ENCODE assay signal across 15 cellular contexts in the genomic region with DNA sequence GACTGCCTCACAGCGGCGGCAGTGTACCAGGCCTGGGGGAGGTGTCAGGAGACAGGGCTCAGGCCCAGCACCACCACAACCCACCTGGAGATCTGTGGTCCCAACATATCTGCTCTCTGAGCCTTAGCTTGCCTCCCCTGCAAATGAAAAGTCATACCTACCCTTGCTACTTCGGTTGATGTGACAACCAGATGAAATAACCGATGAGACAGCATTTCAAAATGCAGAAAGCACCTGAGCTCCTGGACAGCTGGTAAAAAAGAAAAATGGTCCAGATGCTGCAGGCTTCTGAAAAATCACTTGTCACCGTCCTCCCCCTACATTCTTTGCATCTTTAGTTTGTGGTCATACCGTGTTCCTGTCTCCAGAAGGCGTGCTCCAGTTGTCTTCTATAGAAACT. TPM values are rescaled to one million over a fixed set of nuclear protein-coding genes. Genes with fewer than 3 reads are reported as not detected.
DNase-seq lines count a peak whose midpoint lies in the region; ATAC-seq and TF ChIP-seq lines count a peak whose summit lies in the region.
"Had no signal": no experiment of that assay in that cellular context is flagged by ENCODE, and none has a peak within 500 bp of the region (broad histone marks: within the 10 kb centered on the region; RNA-seq: fewer than 3 reads in every experiment).

No MANE protein-coding gene starts in this region.

- H2AFZ ChIP-seq in mammary epithelial cell (ENCODE audit: low read depth, low read length): peak overlapping the region; percentile 56
- H2AFZ ChIP-seq in trophoblast cell (ENCODE audit: insufficient read depth, low read length, poor library complexity): no peak overlapping the region
- H2AFZ ChIP-seq: GM23338 had no signal

- no peak overlapping the region for H4K8ac ChIP-seq in trophoblast cell (ENCODE audit: low read depth, low read length)

- H3K9me3 Mint-ChIP-seq in MCF 10A (ENCODE audit: unreplicated experiment): no peaks in the 10 kb centered on the region
- H3K9me3 Mint-ChIP-seq: GM23338 had no signal

- no peak overlapping the region for H3K4me3 ChIP-seq in breast epithelium
- H3K4me3 ChIP-seq in mammary epithelial cell (replicated peaks in 1 of 3; ENCODE audit: insufficient read depth in 1 of 3, low read depth in 2 of 3, low read length in 3 of 3): no peak overlapping the region
- no peak overlapping the region for H3K4me3 ChIP-seq in trophoblast cell (ENCODE audit: low read depth, low read length)
- H3K4me3 ChIP-seq: BLaER1, GM12878, GM23338 had no signal

- H3K4me1 Mint-ChIP-seq in MCF 10A (ENCODE audit: insufficient read depth, unreplicated experiment): no peaks in the 10 kb centered on the region

- H4K91ac ChIP-seq in trophoblast cell (ENCODE audit: low read depth, low read length): no peak overlapping the region

- H3K36me3 ChIP-seq in breast epithelium (no peaks in the 10 kb centered on the region), mammary epithelial cell (ENCODE audit: insufficient read depth, low read length) (no peaks in the 10 kb centered on the region), trophoblast cell (ENCODE audit: control insufficient read depth in 1 of 2, insufficient read depth in 2 of 2, low read length in 2 of 2) (no peaks in the 10 kb centered on the region)
- H3K36me3 ChIP-seq: BLaER1 had no signal

- in situ Hi-C loops in mammary epithelial cell (cut with MboI; ENCODE audit: low sequenced_read_pairs in 2 of 2): no loop called here

- no peak overlapping the region for H3K4ac ChIP-seq in trophoblast cell (ENCODE audit: low read depth, low read length)

- peaks cover 4% of the 10 kb centered on the region for H3K36me3 Mint-ChIP-seq in MCF 10A (ENCODE audit: insufficient read depth, unreplicated experiment)

- no peak overlapping the region for H3K27ac Mint-ChIP-seq in MCF 10A (ENCODE audit: low read depth, unreplicated experiment)
- H3K27ac Mint-ChIP-seq: GM23338 had no signal

- no peak overlapping the region for H2BK5ac ChIP-seq in trophoblast cell (ENCODE audit: low read depth, low read length, poor library complexity)

- H3K79me2 ChIP-seq in mammary epithelial cell (ENCODE audit: insufficient read depth, low read length) (no peaks in the 10 kb centered on the region), trophoblast cell (ENCODE audit: control insufficient read depth, insufficient read depth, low read length, poor library complexity) (no peaks in the 10 kb centered on the region)

- CTCF ChIA-PET in MCF 10A (lab: Yijun Ruan, JAX): interaction anchor here (0.9 to 5.8 kb wide), 4 partner anchors 9 to 40 kb away, joined by 3 to 61 read pairs (median 4); no protein-coding TSS in a partner anchor
- CTCF ChIA-PET in mammary epithelial cell (lab: Charles Lee; ENCODE audit: low non-redundant PET): no interaction called here

- H3K79me1 ChIP-seq in trophoblast cell (ENCODE audit: low read length): no peaks in the 10 kb centered on the region

- TF ChIP-seq CTCF in breast epithelium (IDR thresholded peaks at IDR 0.05): no peak
- TF ChIP-seq CTCF in MCF 10A (IDR thresholded peaks at IDR 0.05; ENCODE audit: unreplicated experiment): no peak
- no peak for TF ChIP-seq CTCF in mammary epithelial cell (conservative IDR thresholded peaks at IDR 0.05 in 1 of 2, IDR thresholded peaks at IDR 0.05 in 1 of 2; ENCODE audit: extremely low read depth in 1 of 2, insufficient read depth in 1 of 2, low read depth in 1 of 2, low read length in 2 of 2)

- H3K27me3 ChIP-seq in breast epithelium: no peaks in the 10 kb centered on the region
- no peaks in the 10 kb centered on the region for H3K27me3 ChIP-seq in mammary epithelial cell (ENCODE audit: insufficient read depth, low read length)
- H3K27me3 ChIP-seq in trophoblast cell (ENCODE audit: insufficient read depth, low read length): no peaks in the 10 kb centered on the region
- H3K27me3 ChIP-seq: BLaER1 had no signal

- H3K9me3 ChIP-seq in breast epithelium: no peaks in the 10 kb centered on the region
- H3K9me3 ChIP-seq in mammary epithelial cell (replicated peaks; ENCODE audit: insufficient read depth, low read length): no peaks in the 10 kb centered on the region
- H3K9me3 ChIP-seq in trophoblast cell (ENCODE audit: insufficient read depth, low read depth, low read length): no peaks in the 10 kb centered on the region
- H3K9me3 ChIP-seq: BLaER1 had no signal

- H2AK5ac ChIP-seq in trophoblast cell (ENCODE audit: low read length): no peak overlapping the region

- no peak overlapping the region for H2BK12ac ChIP-seq in trophoblast cell (ENCODE audit: low read length)

- intact Hi-C loops in breast epithelium (cut with DNase I; ENCODE audit: low total_unique reads) (no loop called here), MCF 10A (cut with micrococcal nuclease) (loop anchor here (10.0 kb wide), 2 partner anchors 154 to 926 kb away; partner anchors contain the start of gene TARBP1), mammary epithelial cell (cut with micrococcal nuclease) (no loop called here)

- no peaks in the 10 kb centered on the region for H4K20me1 ChIP-seq in mammary epithelial cell (ENCODE audit: insufficient read depth, low read length)
- H4K20me1 ChIP-seq: BLaER1 had no signal

- dilution Hi-C loops in mammary epithelial cell (cut with HindIII; ENCODE audit: low sequenced_read_pairs): no loop called here

- no peak overlapping the region for H3K4me3 Mint-ChIP-seq in MCF 10A (ENCODE audit: unreplicated experiment)
- H3K4me3 Mint-ChIP-seq: GM23338 had no signal

- H3K27me3 Mint-ChIP-seq in MCF 10A (ENCODE audit: insufficient read depth, unreplicated experiment): peaks cover 14% of the 10 kb centered on the region

- no peak overlapping the region for H3K14ac ChIP-seq in trophoblast cell (ENCODE audit: low read length)

- H3K27ac ChIP-seq in breast epithelium: peak overlapping the region; percentile 70 to 90
- H3K27ac ChIP-seq in mammary epithelial cell (ENCODE audit: insufficient read depth, low read depth, low read length): peak overlapping the region; percentile 62
- no peak overlapping the region for H3K27ac ChIP-seq in trophoblast cell (ENCODE audit: low read depth, low read length)
- H3K27ac ChIP-seq: 22Rv1, BLaER1 had no signal

- H3K4me1 ChIP-seq in breast epithelium (no peaks in the 10 kb centered on the region), mammary epithelial cell (ENCODE audit: insufficient read depth, low read length) (peaks cover 17% of the 10 kb centered on the region), trophoblast cell (ENCODE audit: control insufficient read depth in 1 of 2, insufficient read depth in 2 of 2, low read length in 2 of 2) (no peaks in the 10 kb centered on the region)
- H3K4me1 ChIP-seq: BLaER1 had no signal

- no peak overlapping the region for H4K12ac ChIP-seq in trophoblast cell (ENCODE audit: low read depth, low read length)

- ATAC-seq in HG03097 (IDR thresholded peaks at IDR 0.05; ENCODE audit: low FRiP score, unreplicated experiment): no peak
- ATAC-seq: GM23338 had no signal

- no peak for TF ChIP-seq POLR2A in breast epithelium (IDR thresholded peaks at IDR 0.05)

- H3K9ac ChIP-seq in mammary epithelial cell (ENCODE audit: insufficient read depth, low read length) (no peak overlapping the region), trophoblast cell (ENCODE audit: low read length) (no peak overlapping the region)
- H3K9ac ChIP-seq: BLaER1 had no signal

- WGBS in mammary epithelial cell (ENCODE audit: low coverage, missing lambda C conversion rate): 41% methylated on average over 7 of the region's 7 CpGs
- WGBS in trophoblast cell (ENCODE audit: extremely low coverage, insufficient coverage, insufficient read length): no CpG with 5 or more reads among the region's 7 CpGs

- BruUV-seq in MCF 10A (replicated peaks; lab: Mats Ljungman, UMichigan): no TSS peak
- BruUV-seq in mammary epithelial cell (replicated peaks; lab: Mats Ljungman, UMichigan): no TSS peak

- peak; percentile 12 for DNase-seq in NCI-H2107 treated with DMSO at 0.1 percent for 48 hours (lab: John Stamatoyannopoulos, UW; ENCODE audit: unreplicated experiment)
- DNase-seq in NCI-H2107 (lab: John Stamatoyannopoulos, UW): no peak
- no peak for DNase-seq in breast epithelium (ENCODE audit: low spot score in 2 of 2)
- no peak for DNase-seq in MCF 10A (ENCODE audit: unreplicated experiment)
- DNase-seq in mammary epithelial cell: no peak
- peak; percentile 75 to 89 for DNase-seq in trophoblast cell
- DNase-seq in NCI-H187 treated with DMSO at 0.1 percent for 48 hours (lab: John Stamatoyannopoulos, UW): no peak
- DNase-seq: AML-193, DMS53, H7 had no signal

- H2BK120ac ChIP-seq in trophoblast cell (ENCODE audit: insufficient read depth, low read length, poor library complexity): no peak overlapping the region

- POLR2A ChIA-PET in MCF 10A (lab: Yijun Ruan, JAX): no interaction called here

- H3K18ac ChIP-seq in trophoblast cell (ENCODE audit: low read length): no peak overlapping the region

- no peak overlapping the region for H3K23ac ChIP-seq in trophoblast cell (ENCODE audit: low read length)

- H3K4me2 ChIP-seq in mammary epithelial cell (ENCODE audit: insufficient read depth, low read depth, low read length): peak overlapping the region; percentile 52
- no peak overlapping the region for H3K4me2 ChIP-seq in trophoblast cell (ENCODE audit: low read length)
- H3K4me2 ChIP-seq: BLaER1, GM23338 had no signal

RNA-seq across cellular contexts. Expression of gene COA6, which starts 52.0 kb away (rescaled TPM):
- 10 to 100 TPM; 10.4 to 17.7 (median 14.6) TPM for total RNA-seq in breast epithelium
- total RNA-seq in MCF 10A (2022): 114 and 115 TPM in 2 replicates
- 10 to 100 TPM; 10.3 to 43.4 TPM for total RNA-seq in mammary epithelial cell
- polyA plus RNA-seq in mammary epithelial cell: 26.0 TPM
- 6.5 TPM for polyA minus RNA-seq in mammary epithelial cell
- polyA plus RNA-seq in trophoblast cell (2013): 35.9 and 36.7 TPM in 2 replicates

Comparison
In these comparisons a context has a peak if more than half of its experiments do, and no peak if none do; other contexts are left out.
1. DNase-seq: peak in NCI-H2107 treated with DMSO at 0.1 percent for 48 hours (single experiment) and trophoblast cell (2 of 2); none in NCI-H2107 (single experiment), breast epithelium (0 of 2), MCF 10A (single experiment), mammary epithelial cell (single experiment) and NCI-H187 treated with DMSO at 0.1 percent for 48 hours (single experiment).